ENCODE assay signal across 8 cellular contexts in genomic region chr11:67198781-67199180, GRCh38.
A peak's percentile ranks its signal among the peaks of the same experiment; 100 is the strongest.
DNase-seq lines count a peak whose midpoint lies in the region; ATAC-seq and TF ChIP-seq lines count a peak whose summit lies in the region.
"Not testable (repeated sequence)": the region's sequence is repeated elsewhere in the genome, so short reads cannot be mapped to it uniquely, and the experiment has no call there.

No MANE protein-coding gene starts in this region.

- H3K4me1 Mint-ChIP-seq in activated CD8-positive, alpha-beta T cell treated with anti-CD3 and anti-CD28 coated beads for 36 hours (ENCODE audit: low read depth); nephron: not testable (repeated sequence)

- H3K27ac Mint-ChIP-seq in activated CD8-positive, alpha-beta T cell treated with anti-CD3 and anti-CD28 coated beads for 36 hours, result peak overlapping the region; percentile 59
- H3K27ac Mint-ChIP-seq in nephron, result peak overlapping the region in 2 of 3 experiments; percentile 15 to 52

- H3K9me3 Mint-ChIP-seq in activated CD8-positive, alpha-beta T cell treated with anti-CD3 and anti-CD28 coated beads for 36 hours; nephron: not testable (repeated sequence)

- not testable (repeated sequence) for H3K27me3 Mint-ChIP-seq in activated CD8-positive, alpha-beta T cell treated with anti-CD3 and anti-CD28 coated beads for 36 hours; nephron (ENCODE audit: low read depth)

- ATAC-seq in activated CD8-positive, alpha-beta T cell treated with anti-CD3 and anti-CD28 coated beads for 36 hours, result not testable (repeated sequence)

- H3K36me3 Mint-ChIP-seq in activated CD8-positive, alpha-beta T cell treated with anti-CD3 and anti-CD28 coated beads for 36 hours (ENCODE audit: low read depth), result peaks cover 12% of the 10 kb centered on the region
- peaks cover 48% of the 10 kb centered on the region for H3K36me3 Mint-ChIP-seq in nephron (ENCODE audit: low read depth)

- DNase-seq in Caki2 (ENCODE audit: low read depth) (peak; percentile 35), LHCN-M2 (ENCODE audit: low read depth) (peak; percentile 23), amniotic epithelial cell (ENCODE audit: low read depth) (peak; percentile 45), fibroblast of gingiva (ENCODE audit: low read depth) (peak; percentile 45), iris pigment epithelial cell (ENCODE audit: low read depth) (peak; percentile 26), stromal cell of bone marrow (ENCODE audit: low read depth) (peak; percentile 11)
- not testable (repeated sequence) for DNase-seq in activated CD8-positive, alpha-beta T cell treated with anti-CD3 and anti-CD28 coated beads for 36 hours

- CTCF ChIA-PET in activated CD8-positive, alpha-beta T cell treated with anti-CD3 and anti-CD28 coated beads for 36 hours (lab: Charles Lee), result interaction anchor here (1.1 kb wide), 1 partner anchor 12 kb away, joined by 5 read pairs; no protein-coding TSS in a partner anchor

- intact Hi-C loops in activated CD8-positive, alpha-beta T cell treated with anti-CD3 and anti-CD28 coated beads for 36 hours (cut with micrococcal nuclease), result not testable (repeated sequence)

- in situ Hi-C loops in Caki2 (cut with HindIII; ENCODE audit: low pct_unique_long_range_greater_than_20kb, low sequenced_read_pairs), result not testable (repeated sequence)

- not testable (repeated sequence) for H3K4me3 Mint-ChIP-seq in activated CD8-positive, alpha-beta T cell treated with anti-CD3 and anti-CD28 coated beads for 36 hours; nephron

- POLR2A ChIA-PET in activated CD8-positive, alpha-beta T cell treated with anti-CD3 and anti-CD28 coated beads for 36 hours (lab: Charles Lee), result not testable (repeated sequence)

- not testable (repeated sequence) for TF ChIP-seq CTCF in activated CD8-positive, alpha-beta T cell treated with anti-CD3 and anti-CD28 coated beads for 36 hours (IDR thresholded peaks at IDR 0.05); nephron (IDR thresholded peaks at IDR 0.05; ENCODE audit: unreplicated experiment in 3 of 3)
